Comparison of ENCODE assay signal across 8 cellular contexts in the genomic region with DNA sequence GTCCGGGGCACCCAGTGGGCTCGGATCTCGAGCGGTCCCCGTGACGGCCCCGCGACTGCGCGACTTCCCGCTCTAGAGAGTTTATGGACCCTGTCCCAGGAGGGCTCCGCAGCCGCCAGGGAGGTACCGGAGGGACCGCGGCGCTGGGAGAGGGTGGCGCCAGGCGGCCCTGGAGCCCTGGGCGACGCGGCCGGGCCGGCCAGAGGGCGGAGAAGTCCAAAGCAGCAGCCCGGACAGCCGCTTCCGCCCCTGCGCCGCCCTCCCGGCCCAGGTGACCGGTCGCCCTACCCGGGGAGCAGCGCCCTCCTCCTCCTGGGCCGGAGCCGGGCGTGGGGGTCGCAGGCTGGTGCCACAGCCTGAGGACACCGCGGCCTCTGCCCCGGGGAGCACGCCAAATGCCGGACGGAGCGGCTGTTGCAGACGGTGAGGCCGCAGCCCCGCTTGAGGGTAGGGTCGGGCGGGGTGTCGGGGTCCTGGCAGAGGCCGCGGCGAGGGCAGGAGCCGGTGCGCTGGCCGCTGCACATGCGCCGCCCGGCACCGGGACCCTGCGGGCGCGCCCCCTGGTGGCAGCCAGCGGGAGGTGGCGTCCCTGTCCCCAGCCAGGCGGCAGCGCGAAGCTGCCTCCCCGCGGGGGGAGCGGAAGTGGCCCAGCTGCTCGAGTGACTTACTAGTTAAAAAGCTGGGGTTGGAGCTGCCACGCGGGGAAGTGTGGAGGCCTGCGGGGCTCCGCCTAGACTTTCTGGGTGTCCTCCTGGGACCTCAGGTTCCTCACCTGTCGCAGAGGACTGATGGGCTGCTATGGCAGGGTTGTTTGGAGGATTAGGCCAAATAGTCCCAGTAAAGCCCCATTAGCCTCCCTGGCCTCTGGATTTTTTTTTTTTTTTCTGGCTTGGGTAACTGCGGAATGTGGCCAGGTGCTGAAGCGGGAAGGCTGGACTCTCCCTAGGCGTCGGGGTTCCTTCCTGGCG. TPM values are rescaled to one million over a fixed set of nuclear protein-coding genes. Genes with fewer than 3 reads are reported as not detected.
DNase-seq lines count a peak whose midpoint lies in the region; ATAC-seq and TF ChIP-seq lines count a peak whose summit lies in the region.

No MANE protein-coding gene starts in this region.

- peak; percentile 98 for ATAC-seq in GM21825 (IDR thresholded peaks at IDR 0.05; ENCODE audit: unreplicated experiment)

- H3K9me3 ChIP-seq in SU-DHL-6 (ENCODE audit: insufficient read depth, low read length) (no peaks in the 10 kb centered on the region), right atrium auricular region (no peaks in the 10 kb centered on the region), prostate gland (no peaks in the 10 kb centered on the region)

- peak overlapping the region; percentile 40 for H3K4me2 ChIP-seq in SU-DHL-6 (ENCODE audit: low read depth, low read length, poor library complexity, severe bottlenecking)

- no peaks in the 10 kb centered on the region for H3K79me2 ChIP-seq in SU-DHL-6 (ENCODE audit: insufficient read depth, low read length)

- H3K4me1 ChIP-seq in right atrium auricular region (peaks cover 0 to 22% of the 10 kb centered on the region in 2 donors), prostate gland (replicated peaks) (peaks cover 11% of the 10 kb centered on the region)

- H3K4me3 ChIP-seq in LNCaP clone FGC (ENCODE audit: low read depth, low read length) (no peak overlapping the region), SU-DHL-6 (ENCODE audit: insufficient read depth, low read length, poor library complexity, severe bottlenecking) (no peak overlapping the region), right atrium auricular region (peak overlapping the region; percentile 77 to 79), prostate gland (peak overlapping the region; percentile 54 to 68)

- no peak overlapping the region for H3K9ac ChIP-seq in SU-DHL-6 (ENCODE audit: low read length)

- H3K9me2 ChIP-seq in SU-DHL-6 (replicated peaks; ENCODE audit: insufficient read depth, low read length): no peaks in the 10 kb centered on the region

- WGBS in prostate gland: 3% methylated on average over 69 of the region's 84 CpGs

- peak overlapping the region; percentile 95 for H2AFZ ChIP-seq in SU-DHL-6 (ENCODE audit: low read depth, low read length, severe bottlenecking)

- peak; percentile 24 for TF ChIP-seq POLR2A in prostate gland (IDR thresholded peaks at IDR 0.05)

- TF ChIP-seq CTCF in LNCaP clone FGC (IDR thresholded peaks at IDR 0.05; ENCODE audit: control insufficient read depth, extremely low read depth, insufficient read depth) (peak; percentile 40), SU-DHL-6 (IDR thresholded peaks at IDR 0.05; ENCODE audit: insufficient read depth, low read length, poor library complexity, severe bottlenecking) (no peak), right atrium auricular region (IDR thresholded peaks at IDR 0.05) (peak; percentile 100), prostate gland (IDR thresholded peaks at IDR 0.05) (peak; percentile 95 to 97 (median 96))

- no peaks in the 10 kb centered on the region for H3K36me3 ChIP-seq in SU-DHL-6 (ENCODE audit: low read length)
- H3K36me3 ChIP-seq in right atrium auricular region: no peaks in the 10 kb centered on the region
- no peaks in the 10 kb centered on the region for H3K36me3 ChIP-seq in prostate gland

- DNase-seq in EL (peak; percentile 87), LNCaP clone FGC (ENCODE audit: low read depth) (no peak), amniotic epithelial cell (ENCODE audit: low read depth) (peak; percentile 43), right atrium auricular region (ENCODE audit: low spot score) (peak; percentile 87), prostate gland (ENCODE audit: low spot score) (peak; percentile 81), ureter (ENCODE audit: low spot score) (peak; percentile 90)

- H3K27ac ChIP-seq in SU-DHL-6 (ENCODE audit: low read depth, low read length): no peak overlapping the region
- peak overlapping the region; percentile 75 to 87 for H3K27ac ChIP-seq in right atrium auricular region
- peak overlapping the region; percentile 53 to 64 for H3K27ac ChIP-seq in prostate gland

- intact Hi-C loops in prostate gland (cut with DNase I): loop anchor here (5.0 kb wide), 1 partner anchor 60 kb away; no protein-coding TSS in a partner anchor

- H4K20me1 ChIP-seq in SU-DHL-6 (ENCODE audit: low read depth, low read length): no peaks in the 10 kb centered on the region

- no peaks in the 10 kb centered on the region for H3F3A ChIP-seq in SU-DHL-6 (ENCODE audit: insufficient read depth)

- no peaks in the 10 kb centered on the region for H3K27me3 ChIP-seq in SU-DHL-6 (ENCODE audit: low read length)
- no peaks in the 10 kb centered on the region for H3K27me3 ChIP-seq in right atrium auricular region
- no peaks in the 10 kb centered on the region for H3K27me3 ChIP-seq in prostate gland (replicated peaks; ENCODE audit: insufficient read depth)

RNA-seq across cellular contexts. Expression of a gene that starts 20.9 kb away (rescaled TPM):
- total RNA-seq in right atrium auricular region (1 to 10 TPM; 2.7 to 3.3 TPM), prostate gland (10 to 100 TPM; 17.0 to 21.4 TPM), ureter (14.0 TPM)

Comparison
In these comparisons a context has a peak if more than half of its experiments do, and no peak if none do; other contexts are left out.
1. H3K4me3 ChIP-seq: peak in right atrium auricular region (2 of 2) and prostate gland (2 of 2); none in LNCaP clone FGC (single experiment) and SU-DHL-6 (single experiment).